ENCODE assay signal across 8 cellular contexts in genomic region chr1:46300673-46301405, GRCh38. TPM values are rescaled to one million over a fixed set of nuclear protein-coding genes. Genes with fewer than 3 reads are reported as not detected.
DNase-seq lines count a peak whose midpoint lies in the region; ATAC-seq and TF ChIP-seq lines count a peak whose summit lies in the region.

No MANE protein-coding gene starts in this region.

- no peaks in the 10 kb centered on the region for H3K9me3 Mint-ChIP-seq in mesothelial cell of epicardium

- ATAC-seq in HG03280 (IDR thresholded peaks at IDR 0.05; ENCODE audit: unreplicated experiment) = no peak
- ATAC-seq in HG02981 (IDR thresholded peaks at IDR 0.05; ENCODE audit: unreplicated experiment) = no peak

- H3K4me3 Mint-ChIP-seq in mesothelial cell of epicardium = peak overlapping the region; percentile 95

- peak overlapping the region; percentile 86 for H3K27ac ChIP-seq in ACC112 (ENCODE audit: low read depth, low read length)

- H3K27me3 ChIP-seq in ACC112 (ENCODE audit: insufficient read depth, low read length) = no peaks in the 10 kb centered on the region

- peaks cover 20% of the 10 kb centered on the region for H3K36me3 ChIP-seq in ACC112 (ENCODE audit: insufficient read depth, low read length)

- H3K4me1 ChIP-seq in ACC112 (ENCODE audit: control insufficient read depth, insufficient read depth, low read length, unreplicated experiment) = peaks cover 17% of the 10 kb centered on the region

- peaks cover 32% of the 10 kb centered on the region for H3K4me1 Mint-ChIP-seq in mesothelial cell of epicardium

- no peak for DNase-seq in Jurkat, Clone E6-1 (ENCODE audit: low read depth, low spot score)
- DNase-seq in cardiac fibroblast (ENCODE audit: low read depth in 2 of 2) = peak; percentile 42 to 61
- no peak for DNase-seq in mesothelial cell of epicardium (ENCODE audit: low spot score in 2 of 2, unreplicated experiment in 2 of 2)
- no peak for DNase-seq in SW480 (ENCODE audit: low spot score)
- no peak for DNase-seq in stimulated activated CD4-positive, alpha-beta T cell treated with anti-CD3 and anti-CD28 coated beads, Interleukin-2, amount 100 ng/mL, for 24 hours

- peaks cover 83% of the 10 kb centered on the region for H3K79me2 ChIP-seq in ACC112 (ENCODE audit: control insufficient read depth, insufficient read depth, low read length, unreplicated experiment)

- peak overlapping the region; percentile 89 for H3K4me3 ChIP-seq in ACC112 (ENCODE audit: low read depth, low read length)
- H3K4me3 ChIP-seq in Jurkat, Clone E6-1 (ENCODE audit: low read length) = peak overlapping the region; percentile 98
- H3K4me3 ChIP-seq in cardiac fibroblast (replicated peaks in 1 of 2; ENCODE audit: low read depth in 2 of 2, low read length in 2 of 2) = peak overlapping the region; percentile 79

- H2AFZ ChIP-seq in ACC112 (ENCODE audit: low read length, unreplicated experiment) = no peak overlapping the region

- peak overlapping the region; percentile 100 for H3K27ac Mint-ChIP-seq in mesothelial cell of epicardium

- H3K27me3 Mint-ChIP-seq in mesothelial cell of epicardium (ENCODE audit: low read depth) = no peaks in the 10 kb centered on the region

- TF ChIP-seq CTCF in cardiac fibroblast (IDR thresholded peaks at IDR 0.05; ENCODE audit: low read depth, low read length) (no peak), mesothelial cell of epicardium (IDR thresholded peaks at IDR 0.05; ENCODE audit: unreplicated experiment) (no peak)

- H3K36me3 Mint-ChIP-seq in mesothelial cell of epicardium = peaks cover 21% of the 10 kb centered on the region

RNA-seq across cellular contexts. Expression of gene LRRC41, which starts 2.6 kb away (rescaled TPM):
- polyA plus RNA-seq in Jurkat, Clone E6-1 (2012; ENCODE audit: insufficient read depth, insufficient read length) = 28.3 TPM
- 116 to 122 TPM (median 120 TPM) in 3 replicates for total RNA-seq in mesothelial cell of epicardium

RNA-seq across cellular contexts. Expression of gene UQCRH, which starts 2.7 kb away (rescaled TPM):
- polyA plus RNA-seq in Jurkat, Clone E6-1 (2012; ENCODE audit: insufficient read depth, insufficient read length) = 682 TPM
- total RNA-seq in mesothelial cell of epicardium = 205 to 211 TPM (median 209 TPM) in 3 replicates

RNA-seq across cellular contexts. Expression of gene NSUN4, which starts 39.8 kb away (rescaled TPM):
- 21.0 TPM for polyA plus RNA-seq in Jurkat, Clone E6-1 (2012; ENCODE audit: insufficient read depth, insufficient read length)
- total RNA-seq in mesothelial cell of epicardium = 21.0 to 24.2 TPM (median 23.5 TPM) in 3 replicates

RNA-seq across cellular contexts. Expression of gene RAD54L, which starts 53.3 kb away (rescaled TPM):
- 101 TPM for polyA plus RNA-seq in Jurkat, Clone E6-1 (2012; ENCODE audit: insufficient read depth, insufficient read length)
- 11.2 to 12.2 TPM (median 11.7 TPM) in 3 replicates for total RNA-seq in mesothelial cell of epicardium

Comparison
In these comparisons a context has a peak if more than half of its experiments do, and no peak if none do; other contexts are left out.
1. DNase-seq: peak in cardiac fibroblast (2 of 2); none in Jurkat, Clone E6-1 (single experiment), mesothelial cell of epicardium (0 of 2), SW480 (single experiment) and stimulated activated CD4-positive, alpha-beta T cell treated with anti-CD3 and anti-CD28 coated beads, Interleukin-2, amount 100 ng/mL, for 24 hours (0 of 2).
2. Peak in every context shown above with its lines, with median percentiles within 50 percentile points of each other: H3K4me3 ChIP-seq.